1 cellular context compared by ENCODE assay signal in the genomic region with DNA sequence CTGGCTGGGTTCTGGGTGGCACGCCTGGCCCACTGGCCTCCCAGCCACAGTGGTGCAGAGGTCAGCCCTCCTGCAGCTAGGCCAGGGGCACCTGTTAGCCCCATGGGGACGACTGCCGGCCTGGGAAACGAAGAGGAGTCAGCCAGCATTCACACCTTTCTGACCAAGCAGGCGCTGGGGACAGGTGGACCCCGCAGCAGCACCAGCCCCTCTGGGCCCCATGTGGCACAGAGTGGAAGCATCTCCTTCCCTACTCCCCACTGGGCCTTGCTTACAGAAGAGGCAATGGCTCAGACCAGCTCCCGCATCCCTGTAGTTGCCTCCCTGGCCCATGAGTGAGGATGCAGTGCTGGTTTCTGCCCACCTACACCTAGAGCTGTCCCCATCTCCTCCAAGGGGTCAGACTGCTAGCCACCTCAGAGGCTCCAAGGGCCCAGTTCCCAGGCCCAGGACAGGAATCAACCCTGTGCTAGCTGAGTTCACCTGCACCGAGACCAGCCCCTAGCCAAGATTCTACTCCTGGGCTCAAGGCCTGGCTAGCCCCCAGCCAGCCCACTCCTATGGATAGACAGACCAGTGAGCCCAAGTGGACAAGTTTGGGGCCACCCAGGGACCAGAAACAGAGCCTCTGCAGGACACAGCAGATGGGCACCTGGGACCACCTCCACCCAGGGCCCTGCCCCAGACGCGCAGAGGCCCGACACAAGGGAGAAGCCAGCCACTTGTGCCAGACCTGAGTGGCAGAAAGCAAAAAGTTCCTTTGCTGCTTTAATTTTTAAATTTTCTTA.
A peak's percentile ranks its signal among the peaks of the same experiment; 100 is the strongest.
TF ChIP-seq lines count a peak whose summit lies in the region.

No MANE protein-coding gene starts in this region.

TF ChIP-seq in K562, 482 proteins besides CTCF, POLR2A, EP300 and RAD21 (continued from another document and continues in another):
- TF ChIP-seq, protein P1, sequence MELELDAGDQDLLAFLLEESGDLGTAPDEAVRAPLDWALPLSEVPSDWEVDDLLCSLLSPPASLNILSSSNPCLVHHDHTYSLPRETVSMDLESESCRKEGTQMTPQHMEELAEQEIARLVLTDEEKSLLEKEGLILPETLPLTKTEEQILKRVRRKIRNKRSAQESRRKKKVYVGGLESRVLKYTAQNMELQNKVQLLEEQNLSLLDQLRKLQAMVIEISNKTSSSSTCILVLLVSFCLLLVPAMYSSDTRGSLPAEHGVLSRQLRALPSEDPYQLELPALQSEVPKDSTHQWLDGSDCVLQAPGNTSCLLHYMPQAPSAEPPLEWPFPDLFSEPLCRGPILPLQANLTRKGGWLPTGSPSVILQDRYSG (tag; conservative IDR thresholded peaks at IDR 0.05; ENCODE audit: low read depth) = no peak
- TF ChIP-seq THRAP3 (IDR thresholded peaks at IDR 0.05; ENCODE audit: borderline replicate concordance) (no peak), KAT8 (IDR thresholded peaks at IDR 0.05; ENCODE audit: low read depth) (no peak), NCOA6 (IDR thresholded peaks at IDR 0.05) (no peak), LEF1 (IDR thresholded peaks at IDR 0.05) (no peak), SMAD3 (CRISPR knock-in tag; conservative IDR thresholded peaks at IDR 0.05) (0 out of 2 replicates have a peak, but pooled peaks have one; percentile 39), MTA2 (IDR thresholded peaks at IDR 0.05; ENCODE audit: low read depth) (no peak), ZNF699 (CRISPR knock-in tag; IDR thresholded peaks at IDR 0.05; ENCODE audit: insufficient replicate concordance) (no peak), FUS (optimal IDR thresholded peaks at IDR 0.05; ENCODE audit: low read depth, low read length) (no peak), ZNF717 (CRISPR knock-in tag; IDR thresholded peaks at IDR 0.05) (peak; percentile 60; the same call in 1 of the 2 replicates), SRF (CRISPR knock-in tag; IDR thresholded peaks at IDR 0.05) (peak in 1 of 2 experiments; percentile 44; a peak in 1 of 4 replicates), RFX7 (CRISPR knock-in tag; IDR thresholded peaks at IDR 0.05) (0 out of 2 replicates have a peak, but pooled peaks have one; percentile 3), ZNF766 (CRISPR knock-in tag; conservative IDR thresholded peaks at IDR 0.05) (no peak), MCM2 (IDR thresholded peaks at IDR 0.05; ENCODE audit: low read depth) (no peak), RHOXF2B (CRISPR knock-in tag; conservative IDR thresholded peaks at IDR 0.05) (peak; percentile 82; the same call in 1 of the 2 replicates), MYC (IDR thresholded peaks at IDR 0.05; ENCODE audit: low read depth, low read length) (no peak), MYC (CRISPR knock-in tag; IDR thresholded peaks at IDR 0.05; ENCODE audit: borderline replicate concordance, low read depth) (no peak), SIRT6 (IDR thresholded peaks at IDR 0.05; ENCODE audit: low read depth, low read length) (no peak), SREBF1 (IDR thresholded peaks at IDR 0.05; ENCODE audit: borderline replicate concordance, low read depth, low read length) (no peak), MYNN (IDR thresholded peaks at IDR 0.05) (peak; percentile 69), MYNN (CRISPR knock-in tag; IDR thresholded peaks at IDR 0.05) (no peak), BCL6 (CRISPR knock-in tag; IDR thresholded peaks at IDR 0.05) (no peak), ZNF764 (CRISPR knock-in tag; IDR thresholded peaks at IDR 0.05; ENCODE audit: low read depth) (no peak), WHSC1 (IDR thresholded peaks at IDR 0.05; ENCODE audit: low read length) (peak; percentile 51), POU5F1 (IDR thresholded peaks at IDR 0.05; ENCODE audit: borderline replicate concordance, low read depth, low read length, partially characterized antibody) (no peak), CXXC5 (CRISPR knock-in tag; IDR thresholded peaks at IDR 0.05) (no peak), HNRNPK (IDR thresholded peaks at IDR 0.05; ENCODE audit: low read depth, low read length, poor library complexity, severe bottlenecking) (no peak), ZNF316 (IDR thresholded peaks at IDR 0.05) (no peak), POLR2G (IDR thresholded peaks at IDR 0.05; ENCODE audit: low read depth, low read length) (peak; percentile 68), TARDBP (IDR thresholded peaks at IDR 0.05) (no peak), ZNF695 (CRISPR knock-in tag; IDR thresholded peaks at IDR 0.05) (0 out of 2 replicates have a peak, but pooled peaks have one; percentile 76), NR1H2 (CRISPR knock-in tag; IDR thresholded peaks at IDR 0.05) (no peak), ZNF174 (CRISPR knock-in tag; IDR thresholded peaks at IDR 0.05) (no peak), ZFP1 (CRISPR knock-in tag; IDR thresholded peaks at IDR 0.05) (0 out of 2 replicates have a peak, but pooled peaks have one; percentile 11), SMARCA5 (IDR thresholded peaks at IDR 0.05) (no peak), POLR2AphosphoS5 (IDR thresholded peaks at IDR 0.05; ENCODE audit: control insufficient read depth, insufficient read depth, low read depth, low read length) (peak; percentile 13; the same call in 1 of the 2 replicates), RBM25 (IDR thresholded peaks at IDR 0.05; ENCODE audit: low read depth, low read length, severe bottlenecking) (no peak), SETDB1 (IDR thresholded peaks at IDR 0.05; ENCODE audit: low read length) (no peak), ZNF780A (CRISPR knock-in tag; IDR thresholded peaks at IDR 0.05) (no peak), MAFK (IDR thresholded peaks at IDR 0.05; ENCODE audit: low read length) (no peak), DACH1 (IDR thresholded peaks at IDR 0.05; ENCODE audit: partially characterized antibody) (no peak), TOE1 (IDR thresholded peaks at IDR 0.05; ENCODE audit: borderline replicate concordance) (no peak), TOE1 (CRISPR knock-in tag; IDR thresholded peaks at IDR 0.05; ENCODE audit: borderline replicate concordance, low read depth) (no peak), PHF20 (IDR thresholded peaks at IDR 0.05; ENCODE audit: partially characterized antibody) (no peak), KLF1 (tag; IDR thresholded peaks at IDR 0.05) (peak; percentile 55; the same call in 1 of the 2 replicates), KAT2B (IDR thresholded peaks at IDR 0.05; ENCODE audit: low read depth, low read length) (no peak)
- TF ChIP-seq, protein P2, sequence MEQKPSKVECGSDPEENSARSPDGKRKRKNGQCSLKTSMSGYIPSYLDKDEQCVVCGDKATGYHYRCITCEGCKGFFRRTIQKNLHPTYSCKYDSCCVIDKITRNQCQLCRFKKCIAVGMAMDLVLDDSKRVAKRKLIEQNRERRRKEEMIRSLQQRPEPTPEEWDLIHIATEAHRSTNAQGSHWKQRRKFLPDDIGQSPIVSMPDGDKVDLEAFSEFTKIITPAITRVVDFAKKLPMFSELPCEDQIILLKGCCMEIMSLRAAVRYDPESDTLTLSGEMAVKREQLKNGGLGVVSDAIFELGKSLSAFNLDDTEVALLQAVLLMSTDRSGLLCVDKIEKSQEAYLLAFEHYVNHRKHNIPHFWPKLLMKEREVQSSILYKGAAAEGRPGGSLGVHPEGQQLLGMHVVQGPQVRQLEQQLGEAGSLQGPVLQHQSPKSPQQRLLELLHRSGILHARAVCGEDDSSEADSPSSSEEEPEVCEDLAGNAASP (IDR thresholded peaks at IDR 0.05) = no peak
- TF ChIP-seq, protein P3, sequence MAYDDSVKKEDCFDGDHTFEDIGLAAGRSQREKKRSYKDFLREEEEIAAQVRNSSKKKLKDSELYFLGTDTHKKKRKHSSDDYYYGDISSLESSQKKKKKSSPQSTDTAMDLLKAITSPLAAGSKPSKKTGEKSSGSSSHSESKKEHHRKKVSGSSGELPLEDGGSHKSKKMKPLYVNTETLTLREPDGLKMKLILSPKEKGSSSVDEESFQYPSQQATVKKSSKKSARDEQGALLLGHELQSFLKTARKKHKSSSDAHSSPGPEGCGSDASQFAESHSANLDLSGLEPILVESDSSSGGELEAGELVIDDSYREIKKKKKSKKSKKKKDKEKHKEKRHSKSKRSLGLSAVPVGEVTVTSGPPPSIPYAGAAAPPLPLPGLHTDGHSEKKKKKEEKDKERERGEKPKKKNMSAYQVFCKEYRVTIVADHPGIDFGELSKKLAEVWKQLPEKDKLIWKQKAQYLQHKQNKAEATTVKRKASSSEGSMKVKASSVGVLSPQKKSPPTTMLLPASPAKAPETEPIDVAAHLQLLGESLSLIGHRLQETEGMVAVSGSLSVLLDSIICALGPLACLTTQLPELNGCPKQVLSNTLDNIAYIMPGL (CRISPR knock-in tag; IDR thresholded peaks at IDR 0.05) = peak; percentile 31; the same call in 1 of the 2 replicates
- TF ChIP-seq, protein P4, sequence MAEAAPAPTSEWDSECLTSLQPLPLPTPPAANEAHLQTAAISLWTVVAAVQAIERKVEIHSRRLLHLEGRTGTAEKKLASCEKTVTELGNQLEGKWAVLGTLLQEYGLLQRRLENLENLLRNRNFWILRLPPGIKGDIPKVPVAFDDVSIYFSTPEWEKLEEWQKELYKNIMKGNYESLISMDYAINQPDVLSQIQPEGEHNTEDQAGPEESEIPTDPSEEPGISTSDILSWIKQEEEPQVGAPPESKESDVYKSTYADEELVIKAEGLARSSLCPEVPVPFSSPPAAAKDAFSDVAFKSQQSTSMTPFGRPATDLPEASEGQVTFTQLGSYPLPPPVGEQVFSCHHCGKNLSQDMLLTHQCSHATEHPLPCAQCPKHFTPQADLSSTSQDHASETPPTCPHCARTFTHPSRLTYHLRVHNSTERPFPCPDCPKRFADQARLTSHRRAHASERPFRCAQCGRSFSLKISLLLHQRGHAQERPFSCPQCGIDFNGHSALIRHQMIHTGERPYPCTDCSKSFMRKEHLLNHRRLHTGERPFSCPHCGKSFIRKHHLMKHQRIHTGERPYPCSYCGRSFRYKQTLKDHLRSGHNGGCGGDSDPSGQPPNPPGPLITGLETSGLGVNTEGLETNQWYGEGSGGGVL (CRISPR knock-in tag; IDR thresholded peaks at IDR 0.05) = no peak
- TF ChIP-seq, protein P5, sequence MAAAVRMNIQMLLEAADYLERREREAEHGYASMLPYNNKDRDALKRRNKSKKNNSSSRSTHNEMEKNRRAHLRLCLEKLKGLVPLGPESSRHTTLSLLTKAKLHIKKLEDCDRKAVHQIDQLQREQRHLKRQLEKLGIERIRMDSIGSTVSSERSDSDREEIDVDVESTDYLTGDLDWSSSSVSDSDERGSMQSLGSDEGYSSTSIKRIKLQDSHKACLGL (CRISPR knock-in tag; IDR thresholded peaks at IDR 0.05; ENCODE audit: borderline replicate concordance, poor library complexity, severe bottlenecking) = no peak
- TF ChIP-seq, protein P6, sequence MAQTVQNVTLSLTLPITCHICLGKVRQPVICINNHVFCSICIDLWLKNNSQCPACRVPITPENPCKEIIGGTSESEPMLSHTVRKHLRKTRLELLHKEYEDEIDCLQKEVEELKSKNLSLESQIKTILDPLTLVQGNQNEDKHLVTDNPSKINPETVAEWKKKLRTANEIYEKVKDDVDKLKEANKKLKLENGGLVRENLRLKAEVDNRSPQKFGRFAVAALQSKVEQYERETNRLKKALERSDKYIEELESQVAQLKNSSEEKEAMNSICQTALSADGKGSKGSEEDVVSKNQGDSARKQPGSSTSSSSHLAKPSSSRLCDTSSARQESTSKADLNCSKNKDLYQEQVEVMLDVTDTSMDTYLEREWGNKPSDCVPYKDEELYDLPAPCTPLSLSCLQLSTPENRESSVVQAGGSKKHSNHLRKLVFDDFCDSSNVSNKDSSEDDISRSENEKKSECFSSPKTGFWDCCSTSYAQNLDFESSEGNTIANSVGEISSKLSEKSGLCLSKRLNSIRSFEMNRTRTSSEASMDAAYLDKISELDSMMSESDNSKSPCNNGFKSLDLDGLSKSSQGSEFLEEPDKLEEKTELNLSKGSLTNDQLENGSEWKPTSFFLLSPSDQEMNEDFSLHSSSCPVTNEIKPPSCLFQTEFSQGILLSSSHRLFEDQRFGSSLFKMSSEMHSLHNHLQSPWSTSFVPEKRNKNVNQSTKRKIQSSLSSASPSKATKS (CRISPR knock-in tag; IDR thresholded peaks at IDR 0.05) = no peak
- TF ChIP-seq, protein P7, sequence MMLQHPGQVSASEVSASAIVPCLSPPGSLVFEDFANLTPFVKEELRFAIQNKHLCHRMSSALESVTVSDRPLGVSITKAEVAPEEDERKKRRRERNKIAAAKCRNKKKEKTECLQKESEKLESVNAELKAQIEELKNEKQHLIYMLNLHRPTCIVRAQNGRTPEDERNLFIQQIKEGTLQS (IDR thresholded peaks at IDR 0.05) = no peak
- TF ChIP-seq, protein P7 (CRISPR knock-in tag; conservative IDR thresholded peaks at IDR 0.05) = no peak
- TF ChIP-seq, protein P8, sequence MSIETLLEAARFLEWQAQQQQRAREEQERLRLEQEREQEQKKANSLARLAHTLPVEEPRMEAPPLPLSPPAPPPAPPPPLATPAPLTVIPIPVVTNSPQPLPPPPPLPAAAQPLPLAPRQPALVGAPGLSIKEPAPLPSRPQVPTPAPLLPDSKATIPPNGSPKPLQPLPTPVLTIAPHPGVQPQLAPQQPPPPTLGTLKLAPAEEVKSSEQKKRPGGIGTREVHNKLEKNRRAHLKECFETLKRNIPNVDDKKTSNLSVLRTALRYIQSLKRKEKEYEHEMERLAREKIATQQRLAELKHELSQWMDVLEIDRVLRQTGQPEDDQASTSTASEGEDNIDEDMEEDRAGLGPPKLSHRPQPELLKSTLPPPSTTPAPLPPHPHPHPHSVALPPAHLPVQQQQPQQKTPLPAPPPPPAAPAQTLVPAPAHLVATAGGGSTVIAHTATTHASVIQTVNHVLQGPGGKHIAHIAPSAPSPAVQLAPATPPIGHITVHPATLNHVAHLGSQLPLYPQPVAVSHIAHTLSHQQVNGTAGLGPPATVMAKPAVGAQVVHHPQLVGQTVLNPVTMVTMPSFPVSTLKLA (conservative IDR thresholded peaks at IDR 0.05) = no peak
- TF ChIP-seq, protein P9, sequence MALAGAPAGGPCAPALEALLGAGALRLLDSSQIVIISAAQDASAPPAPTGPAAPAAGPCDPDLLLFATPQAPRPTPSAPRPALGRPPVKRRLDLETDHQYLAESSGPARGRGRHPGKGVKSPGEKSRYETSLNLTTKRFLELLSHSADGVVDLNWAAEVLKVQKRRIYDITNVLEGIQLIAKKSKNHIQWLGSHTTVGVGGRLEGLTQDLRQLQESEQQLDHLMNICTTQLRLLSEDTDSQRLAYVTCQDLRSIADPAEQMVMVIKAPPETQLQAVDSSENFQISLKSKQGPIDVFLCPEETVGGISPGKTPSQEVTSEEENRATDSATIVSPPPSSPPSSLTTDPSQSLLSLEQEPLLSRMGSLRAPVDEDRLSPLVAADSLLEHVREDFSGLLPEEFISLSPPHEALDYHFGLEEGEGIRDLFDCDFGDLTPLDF (CRISPR knock-in tag; IDR thresholded peaks at IDR 0.05) = peak; percentile 40; the same call in 1 of the 2 replicates
- TF ChIP-seq, protein P10, sequence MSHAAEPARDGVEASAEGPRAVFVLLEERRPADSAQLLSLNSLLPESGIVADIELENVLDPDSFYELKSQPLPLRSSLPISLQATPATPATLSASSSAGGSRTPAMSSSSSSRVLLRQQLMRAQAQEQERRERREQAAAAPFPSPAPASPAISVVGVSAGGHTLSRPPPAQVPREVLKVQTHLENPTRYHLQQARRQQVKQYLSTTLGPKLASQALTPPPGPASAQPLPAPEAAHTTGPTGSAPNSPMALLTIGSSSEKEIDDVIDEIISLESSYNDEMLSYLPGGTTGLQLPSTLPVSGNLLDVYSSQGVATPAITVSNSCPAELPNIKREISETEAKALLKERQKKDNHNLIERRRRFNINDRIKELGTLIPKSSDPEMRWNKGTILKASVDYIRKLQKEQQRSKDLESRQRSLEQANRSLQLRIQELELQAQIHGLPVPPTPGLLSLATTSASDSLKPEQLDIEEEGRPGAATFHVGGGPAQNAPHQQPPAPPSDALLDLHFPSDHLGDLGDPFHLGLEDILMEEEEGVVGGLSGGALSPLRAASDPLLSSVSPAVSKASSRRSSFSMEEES (CRISPR knock-in tag; IDR thresholded peaks at IDR 0.05) = no peak
